Comparison of ENCODE assay signal across 1 cellular context in genomic region chr11:3956038-3956437, GRCh38.
TF ChIP-seq lines count a peak whose summit lies in the region.

No MANE protein-coding gene starts in this region.

TF ChIP-seq in K562, 482 proteins besides CTCF, POLR2A, EP300 and RAD21 (continued from another document):
- TF ChIP-seq NKRF (IDR thresholded peaks at IDR 0.05; ENCODE audit: borderline replicate concordance): no peak
- no peak for TF ChIP-seq ARNT (IDR thresholded peaks at IDR 0.05)
- TF ChIP-seq BACH1 (tag; IDR thresholded peaks at IDR 0.05): no peak
- TF ChIP-seq TEAD2 (tag; IDR thresholded peaks at IDR 0.05): no peak
- no peak for TF ChIP-seq CBFA2T3 (IDR thresholded peaks at IDR 0.05)
- TF ChIP-seq ZBTB2 (IDR thresholded peaks at IDR 0.05): no peak
- no peak for TF ChIP-seq PTTG1 (tag; IDR thresholded peaks at IDR 0.05; ENCODE audit: low read depth)
- no peak for TF ChIP-seq BRF2 (IDR thresholded peaks at IDR 0.05; ENCODE audit: borderline replicate concordance, insufficient read depth, insufficient read length)
- peak; percentile 55 for TF ChIP-seq MAFG (tag; conservative IDR thresholded peaks at IDR 0.05)
- TF ChIP-seq MAFF (IDR thresholded peaks at IDR 0.05; ENCODE audit: low read length): 0 out of 2 replicates have a peak, but pooled peaks have one; percentile 22
- TF ChIP-seq CSDE1 (IDR thresholded peaks at IDR 0.05): no peak
- TF ChIP-seq NR0B1 (IDR thresholded peaks at IDR 0.05; ENCODE audit: partially characterized antibody): no peak
- TF ChIP-seq PURB (CRISPR knock-in tag; IDR thresholded peaks at IDR 0.05; ENCODE audit: low read depth): no peak
- no peak for TF ChIP-seq SMAD2 (IDR thresholded peaks at IDR 0.05; ENCODE audit: low read depth, low read length)
- TF ChIP-seq MAFK (IDR thresholded peaks at IDR 0.05; ENCODE audit: low read length): peak; percentile 26; the same call in 1 of the 2 replicates
- no peak for TF ChIP-seq KLF6 (CRISPR knock-in tag; IDR thresholded peaks at IDR 0.05; ENCODE audit: borderline replicate concordance)
- TF ChIP-seq EHMT2 (IDR thresholded peaks at IDR 0.05): no peak
- no peak for TF ChIP-seq PHF21A (IDR thresholded peaks at IDR 0.05; ENCODE audit: borderline replicate concordance, low read depth)
- no peak for TF ChIP-seq ZNF707 (CRISPR knock-in tag; conservative IDR thresholded peaks at IDR 0.05)
- no peak for TF ChIP-seq HBP1 (CRISPR knock-in tag; IDR thresholded peaks at IDR 0.05)
- peak; percentile 79 for TF ChIP-seq C11orf30 (IDR thresholded peaks at IDR 0.05; ENCODE audit: low read depth)
- TF ChIP-seq ZBTB5 (IDR thresholded peaks at IDR 0.05): no peak
- no peak for TF ChIP-seq CXXC5 (CRISPR knock-in tag; IDR thresholded peaks at IDR 0.05)
- no peak for TF ChIP-seq ETV6 (IDR thresholded peaks at IDR 0.05; ENCODE audit: borderline replicate concordance in 1 of 2, low read depth in 2 of 2, low read length in 1 of 2)
- no peak for TF ChIP-seq ETV6 (CRISPR knock-in tag; IDR thresholded peaks at IDR 0.05; ENCODE audit: borderline replicate concordance)
- no peak for TF ChIP-seq SNRNP70 (optimal IDR thresholded peaks at IDR 0.05; ENCODE audit: low read depth, low read length)
- no peak for TF ChIP-seq GTF2A2 (tag; IDR thresholded peaks at IDR 0.05)
- no peak for TF ChIP-seq TFAM (CRISPR knock-in tag; conservative IDR thresholded peaks at IDR 0.05)
- peak; percentile 73 for TF ChIP-seq HMBOX1 (IDR thresholded peaks at IDR 0.05)
- no peak for TF ChIP-seq CBFB (CRISPR knock-in tag; IDR thresholded peaks at IDR 0.05)
- no peak for TF ChIP-seq FOXJ3 (CRISPR knock-in tag; IDR thresholded peaks at IDR 0.05)
- TF ChIP-seq RCOR1 (IDR thresholded peaks at IDR 0.05; ENCODE audit: borderline replicate concordance in 1 of 2, low read depth in 2 of 2, low read length in 2 of 2): no peak
- TF ChIP-seq ZNF316 (IDR thresholded peaks at IDR 0.05): peak; percentile 87
- no peak for TF ChIP-seq SRSF9 (IDR thresholded peaks at IDR 0.05; ENCODE audit: borderline replicate concordance, low read depth, low read length)
